Comparison of ENCODE assay signal across 14 cellular contexts in genomic region chr4:123411514-123411913, GRCh38. TPM values are rescaled to one million over a fixed set of nuclear protein-coding genes. Genes with fewer than 3 reads are reported as not detected.
DNase-seq lines count a peak whose midpoint lies in the region; ATAC-seq and TF ChIP-seq lines count a peak whose summit lies in the region.
"Had no signal": no experiment of that assay in that cellular context is flagged by ENCODE, and none has a peak within 500 bp of the region (broad histone marks: within the 10 kb centered on the region; RNA-seq: fewer than 3 reads in every experiment).

No MANE protein-coding gene starts in this region.

- no peaks in the 10 kb centered on the region for H3K79me1 ChIP-seq in neuronal stem cell (ENCODE audit: low read depth, low read length)

- H3K9ac ChIP-seq in BLaER1, result no peak overlapping the region
- H3K9ac ChIP-seq in neuronal stem cell (ENCODE audit: low read depth, low read length, poor library complexity), result no peak overlapping the region

- no peak overlapping the region for H3K18ac ChIP-seq in neuronal stem cell (ENCODE audit: low read length)

- no CpG with 5 or more reads among the region's 5 CpGs for WGBS in neuronal stem cell (ENCODE audit: extremely low coverage in 2 of 2, insufficient read length in 2 of 2, insufficient replicate concordance in 1 of 2), 2 donors

- peak overlapping the region; percentile 59 for H3K4me2 ChIP-seq in BLaER1
- no peak overlapping the region for H3K4me2 ChIP-seq in neuronal stem cell (ENCODE audit: insufficient read depth, low read length, poor library complexity, severe bottlenecking)

- H2AFZ ChIP-seq in neuronal stem cell (ENCODE audit: low read length), result no peak overlapping the region

- peaks cover 31% of the 10 kb centered on the region for H3K4me1 Mint-ChIP-seq in CD8-positive, alpha-beta T cell (ENCODE audit: low read depth)
- H3K4me1 Mint-ChIP-seq in activated T-helper 1 cell treated with anti-CD3 and anti-CD28 coated beads, Interleukin-12 subunit alpha, Interleukin-12 subunit beta, Interleukin-2, Interleukin-4 antibody, amounts not matched to agents 30 ng/mL and 10 ng/mL and 1 ng/mL, durations not matched to agents 14 hours and 24 hours and 36 hours (ENCODE audit: low read depth), result peaks cover 38% of the 10 kb centered on the region
- H3K4me1 Mint-ChIP-seq in progenitor cell of endocrine pancreas (ENCODE audit: low read depth) (peaks cover 31% of the 10 kb centered on the region), CD14-positive monocyte (peaks cover 34% of the 10 kb centered on the region)

- H3K9me3 Mint-ChIP-seq in CD8-positive, alpha-beta T cell, result no peaks in the 10 kb centered on the region
- no peaks in the 10 kb centered on the region for H3K9me3 Mint-ChIP-seq in activated T-helper 1 cell treated with anti-CD3 and anti-CD28 coated beads, Interleukin-12 subunit alpha, Interleukin-12 subunit beta, Interleukin-2, Interleukin-4 antibody, amounts not matched to agents 30 ng/mL and 10 ng/mL and 1 ng/mL, durations not matched to agents 14 hours and 24 hours and 36 hours
- H3K9me3 Mint-ChIP-seq in progenitor cell of endocrine pancreas (ENCODE audit: low read depth) (peaks cover 3% of the 10 kb centered on the region), CD14-positive monocyte (peaks cover 0 to 1% (median 0%) of the 10 kb centered on the region in 7 donors)

- H3K9me3 ChIP-seq in BLaER1 (peaks cover 9% of the 10 kb centered on the region; the same call in 1 of the 2 replicates), neuronal stem cell (replicated peaks in 1 of 2; ENCODE audit: control insufficient read depth in 2 of 2, insufficient read depth in 1 of 2, low read depth in 1 of 2, low read length in 2 of 2) (no peaks in the 10 kb centered on the region)
- no peaks in the 10 kb centered on the region for H3K9me3 ChIP-seq in CD8-positive, alpha-beta T cell (ENCODE audit: low read length)
- H3K9me3 ChIP-seq: tibial artery had no signal

- no peak overlapping the region for H3K14ac ChIP-seq in neuronal stem cell (ENCODE audit: low read length)

- intact Hi-C loops in CD8-positive, alpha-beta T cell (cut with DNase I, micrococcal nuclease), result no loop called here
- intact Hi-C loops in activated T-helper 1 cell treated with anti-CD3 and anti-CD28 coated beads, Interleukin-12 subunit alpha, Interleukin-12 subunit beta, Interleukin-2, Interleukin-4 antibody, amounts not matched to agents 30 ng/mL and 10 ng/mL and 1 ng/mL, durations not matched to agents 14 hours and 24 hours and 36 hours (cut with micrococcal nuclease), result loop anchor here (10.0 kb wide), 4 partner anchors 747 to 1707 kb away; partner anchors contain the start of gene IL2
- intact Hi-C loops in CD14-positive monocyte (cut with micrococcal nuclease), result loop anchor here in 1 of 2 donors (5.0 kb wide), 1 partner anchor 41 kb away; no protein-coding TSS in a partner anchor

- no peaks in the 10 kb centered on the region for H4K20me1 ChIP-seq in BLaER1

- no peak overlapping the region for H2BK12ac ChIP-seq in neuronal stem cell (ENCODE audit: low read length)

- H3K36me3 ChIP-seq in BLaER1 (no peaks in the 10 kb centered on the region), neuronal stem cell (replicated peaks in 1 of 2; ENCODE audit: control insufficient read depth in 2 of 2, insufficient read depth in 2 of 2, low read length in 2 of 2) (peaks cover 0 to 12% of the 10 kb centered on the region in 2 donors)
- H3K36me3 ChIP-seq in CD8-positive, alpha-beta T cell (ENCODE audit: insufficient read depth, low read length), result no peaks in the 10 kb centered on the region
- H3K36me3 ChIP-seq: tibial artery had no signal

- no peaks in the 10 kb centered on the region for H3K36me3 Mint-ChIP-seq in CD8-positive, alpha-beta T cell
- H3K36me3 Mint-ChIP-seq in activated T-helper 1 cell treated with anti-CD3 and anti-CD28 coated beads, Interleukin-12 subunit alpha, Interleukin-12 subunit beta, Interleukin-2, Interleukin-4 antibody, amounts not matched to agents 30 ng/mL and 10 ng/mL and 1 ng/mL, durations not matched to agents 14 hours and 24 hours and 36 hours (ENCODE audit: low read depth), result peaks cover 9% of the 10 kb centered on the region
- H3K36me3 Mint-ChIP-seq in progenitor cell of endocrine pancreas (ENCODE audit: insufficient read depth), result peaks cover 3% of the 10 kb centered on the region
- H3K36me3 Mint-ChIP-seq in CD14-positive monocyte, result no peaks in the 10 kb centered on the region

- peaks cover 62% of the 10 kb centered on the region for H3K4me1 ChIP-seq in BLaER1
- no peaks in the 10 kb centered on the region for H3K4me1 ChIP-seq in CD8-positive, alpha-beta T cell (ENCODE audit: insufficient read depth, low read length)
- peaks cover 6 to 23% of the 10 kb centered on the region in 2 donors for H3K4me1 ChIP-seq in neuronal stem cell (ENCODE audit: control insufficient read depth in 2 of 2, insufficient read depth in 1 of 2, low read depth in 1 of 2, low read length in 2 of 2)

- CTCF ChIA-PET in CD8-positive, alpha-beta T cell (lab: Charles Lee), result interaction anchor here (0.7 kb wide), 1 partner anchor 97 kb away, joined by 4 read pairs; no protein-coding TSS in a partner anchor

- H3K27me3 ChIP-seq in BLaER1 (no peaks in the 10 kb centered on the region), neuronal stem cell (ENCODE audit: control insufficient read depth in 3 of 3, insufficient read depth in 3 of 3, low read depth in 1 of 3, low read length in 3 of 3) (no peaks in the 10 kb centered on the region)
- H3K27me3 ChIP-seq in CD8-positive, alpha-beta T cell (ENCODE audit: insufficient read depth, low read length), result no peaks in the 10 kb centered on the region
- H3K27me3 ChIP-seq: tibial artery had no signal

- no peak overlapping the region for H2BK15ac ChIP-seq in neuronal stem cell (ENCODE audit: low read length)

- H2BK5ac ChIP-seq in neuronal stem cell (ENCODE audit: low read length), result no peak overlapping the region

- no peak for ATAC-seq in CD8-positive, alpha-beta T cell

- no peak overlapping the region for H3K4ac ChIP-seq in neuronal stem cell (ENCODE audit: low read length)

- TF ChIP-seq CTCF in CD8-positive, alpha-beta T cell (IDR thresholded peaks at IDR 0.05), result no peak
- no peak for TF ChIP-seq CTCF in progenitor cell of endocrine pancreas (IDR thresholded peaks at IDR 0.05; ENCODE audit: unreplicated experiment)
- no peak for TF ChIP-seq CTCF in CD14-positive monocyte (IDR thresholded peaks at IDR 0.05)

- POLR2A ChIA-PET in CD8-positive, alpha-beta T cell (lab: Charles Lee), result interaction anchor here (0.7 kb wide), 1 partner anchor 418 kb away, joined by 4 read pairs; no protein-coding TSS in a partner anchor

- no peaks in the 10 kb centered on the region for H3K27me3 Mint-ChIP-seq in CD8-positive, alpha-beta T cell (ENCODE audit: low read depth)
- H3K27me3 Mint-ChIP-seq in activated T-helper 1 cell treated with anti-CD3 and anti-CD28 coated beads, Interleukin-12 subunit alpha, Interleukin-12 subunit beta, Interleukin-2, Interleukin-4 antibody, amounts not matched to agents 30 ng/mL and 10 ng/mL and 1 ng/mL, durations not matched to agents 14 hours and 24 hours and 36 hours (ENCODE audit: insufficient read depth), result no peaks in the 10 kb centered on the region
- no peaks in the 10 kb centered on the region for H3K27me3 Mint-ChIP-seq in progenitor cell of endocrine pancreas
- peaks cover 0 to 2% (median 2%) of the 10 kb centered on the region in 3 donors for H3K27me3 Mint-ChIP-seq in CD14-positive monocyte (ENCODE audit: low read depth in 3 of 3)

- no peak overlapping the region for H3K4me3 Mint-ChIP-seq in CD8-positive, alpha-beta T cell
- peak overlapping the region; percentile 20 for H3K4me3 Mint-ChIP-seq in activated T-helper 1 cell treated with anti-CD3 and anti-CD28 coated beads, Interleukin-12 subunit alpha, Interleukin-12 subunit beta, Interleukin-2, Interleukin-4 antibody, amounts not matched to agents 30 ng/mL and 10 ng/mL and 1 ng/mL, durations not matched to agents 14 hours and 24 hours and 36 hours
- H3K4me3 Mint-ChIP-seq in progenitor cell of endocrine pancreas (ENCODE audit: low read depth), result no peak overlapping the region
- H3K4me3 Mint-ChIP-seq in CD14-positive monocyte, result no peak overlapping the region

- H4K8ac ChIP-seq in neuronal stem cell (ENCODE audit: low read depth, low read length), result no peak overlapping the region

- H3K27ac Mint-ChIP-seq in CD8-positive, alpha-beta T cell, result peak overlapping the region; percentile 1
- H3K27ac Mint-ChIP-seq in activated T-helper 1 cell treated with anti-CD3 and anti-CD28 coated beads, Interleukin-12 subunit alpha, Interleukin-12 subunit beta, Interleukin-2, Interleukin-4 antibody, amounts not matched to agents 30 ng/mL and 10 ng/mL and 1 ng/mL, durations not matched to agents 14 hours and 24 hours and 36 hours, result peak overlapping the region; percentile 76
- H3K27ac Mint-ChIP-seq in progenitor cell of endocrine pancreas (peak overlapping the region; percentile 69), CD14-positive monocyte (peak overlapping the region in 1 of 7 donors; percentile 30)

- no peak overlapping the region for H3K4me3 ChIP-seq in BLaER1
- H3K4me3 ChIP-seq in CD8-positive, alpha-beta T cell (ENCODE audit: low read depth, low read length), result no peak overlapping the region
- H3K4me3 ChIP-seq in neuronal stem cell (ENCODE audit: low read length in 2 of 2), result no peak overlapping the region
- H3K4me3 ChIP-seq: tibial artery had no signal

- no peak overlapping the region for H2BK120ac ChIP-seq in neuronal stem cell (ENCODE audit: low read depth, low read length)

- H3K27ac ChIP-seq in BLaER1 (no peak overlapping the region), neuronal stem cell (replicated peaks; ENCODE audit: low read length) (no peak overlapping the region)
- H3K27ac ChIP-seq in CD8-positive, alpha-beta T cell (ENCODE audit: low read depth, low read length), result no peak overlapping the region
- H3K27ac ChIP-seq: HL-60, tibial artery had no signal

- no peak for DNase-seq in CD8-positive, alpha-beta T cell
- DNase-seq in activated T-helper 1 cell treated with anti-CD3 and anti-CD28 coated beads, Interleukin-12 subunit alpha, Interleukin-12 subunit beta, Interleukin-2, Interleukin-4 antibody, amounts not matched to agents 30 ng/mL and 10 ng/mL and 1 ng/mL, durations not matched to agents 14 hours and 24 hours and 36 hours (ENCODE audit: low spot score), result no peak
- DNase-seq in progenitor cell of endocrine pancreas (ENCODE audit: low spot score, unreplicated experiment) (no peak), neuronal stem cell (ENCODE audit: low spot score) (no peak), CD14-positive monocyte (ENCODE audit: low spot score) (no peak), MV-4-11 (lab: John Stamatoyannopoulos, UW) (no peak)
- DNase-seq: Calu3; effector memory CD4-positive, alpha-beta T cell; IMR-90; midbrain; NCI-H2081 treated with DMSO at 0.1 percent for 48 hours; tibial artery had no signal

- H2AK5ac ChIP-seq in neuronal stem cell (ENCODE audit: low read depth, low read length), result no peak overlapping the region

- no peak overlapping the region for H3K23ac ChIP-seq in neuronal stem cell (ENCODE audit: low read depth, low read length, poor library complexity)

- no peak overlapping the region for H4K91ac ChIP-seq in neuronal stem cell (ENCODE audit: low read depth, low read length, poor library complexity)

RNA-seq across cellular contexts. Expression of gene SPRY1, which starts 14.9 kb away (rescaled TPM):
- 10 to 100 TPM; 65.8 to 66.1 TPM for total RNA-seq in CD8-positive, alpha-beta T cell
- total RNA-seq in activated T-helper 1 cell treated with anti-CD3 and anti-CD28 coated beads, Interleukin-12 subunit alpha, Interleukin-12 subunit beta, Interleukin-2, Interleukin-4 antibody, amounts not matched to agents 30 ng/mL and 10 ng/mL and 1 ng/mL, durations not matched to agents 14 hours and 24 hours and 36 hours, result 47.6 and 49.0 TPM in 2 replicates
- total RNA-seq in progenitor cell of endocrine pancreas, result 52.0 and 54.1 TPM in 2 replicates
- 92.4 TPM for polyA plus RNA-seq in neuronal stem cell (2013, experiment 1 of 2)
- 97.0 TPM for polyA plus RNA-seq in neuronal stem cell (2013, experiment 2 of 2)
- 1 to 10 TPM; 2.0 to 3.7 TPM for polyA plus RNA-seq in CD14-positive monocyte
